In genomic region chr11:65111537-65112225, GRCh38 we compare ENCODE assay signal across 7 cellular contexts.
A peak's percentile ranks its signal among the peaks of the same experiment; 100 is the strongest.
DNase-seq lines count a peak whose midpoint lies in the region; ATAC-seq and TF ChIP-seq lines count a peak whose summit lies in the region.

Gene TM7SF2, plus strand, starts transcription at chr11:65111872. Its CDS starts 144 bp downstream, at chr11:65112016.

- peak; percentile 92 for DNase-seq in NCI-H345 treated with DMSO at 0.1 percent for 48 hours (lab: John Stamatoyannopoulos, UW; ENCODE audit: unreplicated experiment)
- DNase-seq in central memory CD4-positive, alpha-beta T cell = peak; percentile 90
- peak; percentile 92 for DNase-seq in iris pigment epithelial cell (ENCODE audit: low read depth)
- DNase-seq in stimulated activated CD4-positive, alpha-beta T cell treated with anti-CD3 and anti-CD28 coated beads, Interleukin-12 subunit alpha, Interleukin-12 subunit beta, amount 100 ng/mL, for 24 hours (ENCODE audit: low read depth in 2 of 2) = peak; percentile 79 to 93

- TF ChIP-seq POLR2A in GM18526 (IDR thresholded peaks at IDR 0.05; ENCODE audit: extremely low read depth, insufficient read length) = peak; percentile 96

- ATAC-seq in HG03108 (IDR thresholded peaks at IDR 0.05; ENCODE audit: unreplicated experiment) = peak; percentile 66
- peak; percentile 78 to 80 for ATAC-seq in activated CD4-positive, CD25-positive, alpha-beta regulatory T cell treated with anti-CD3 and anti-CD28 coated beads, Interleukin-2, amount 50 U/mL, for 24 hours

Comparison
In these comparisons a context has a peak if more than half of its experiments do, and no peak if none do; other contexts are left out.
1. Peak in every context shown above with its lines: DNase-seq and ATAC-seq.